ENCODE assay signal across 1 cellular context in genomic region chr22:38753894-38754246, GRCh38.
TF ChIP-seq lines count a peak whose summit lies in the region.

No MANE protein-coding gene starts in this region.

TF ChIP-seq in HepG2, 621 proteins besides CTCF, POLR2A, EP300 and RAD21 (continued from another document and continues in another):
- TF ChIP-seq ZNF18 (CRISPR knock-in tag; IDR thresholded peaks at IDR 0.05; ENCODE audit: insufficient replicate concordance) = no peak
- TF ChIP-seq HMG20B (CRISPR knock-in tag; conservative IDR thresholded peaks at IDR 0.05) = peak; percentile 43; the same call in 1 of the 2 replicates
- TF ChIP-seq ELF3 (CRISPR knock-in tag; IDR thresholded peaks at IDR 0.05) = no peak; the same call in none of the 2 replicates
- TF ChIP-seq ZSCAN29 (CRISPR knock-in tag; conservative IDR thresholded peaks at IDR 0.05) = no peak
- TF ChIP-seq FOXK2 (IDR thresholded peaks at IDR 0.05) = peak; percentile 41; the same call in 1 of the 2 replicates
- no peak for TF ChIP-seq ONECUT2 (CRISPR knock-in tag; IDR thresholded peaks at IDR 0.05)
- TF ChIP-seq ZNF773 (CRISPR knock-in tag; IDR thresholded peaks at IDR 0.05; ENCODE audit: borderline replicate concordance) = no peak
- no peak for TF ChIP-seq ZNF83 (CRISPR knock-in tag; IDR thresholded peaks at IDR 0.05; ENCODE audit: borderline replicate concordance)
- TF ChIP-seq MLX (CRISPR knock-in tag; IDR thresholded peaks at IDR 0.05) = no peak; the same call in 1 of the 2 replicates
- no peak for TF ChIP-seq ZNF138 (CRISPR knock-in tag; IDR thresholded peaks at IDR 0.05; ENCODE audit: low read depth)
- TF ChIP-seq ZSCAN5A (CRISPR knock-in tag; IDR thresholded peaks at IDR 0.05; ENCODE audit: borderline replicate concordance) = no peak
- no peak for TF ChIP-seq GLI4 (CRISPR knock-in tag; IDR thresholded peaks at IDR 0.05; ENCODE audit: borderline replicate concordance)
- TF ChIP-seq ZNF367 (CRISPR knock-in tag; IDR thresholded peaks at IDR 0.05; ENCODE audit: borderline replicate concordance) = no peak
- no peak for TF ChIP-seq JUND (CRISPR knock-in tag; IDR thresholded peaks at IDR 0.05)
- TF ChIP-seq RBM39 (IDR thresholded peaks at IDR 0.05; ENCODE audit: low read depth, low read length, poor library complexity, severe bottlenecking) = no peak
- TF ChIP-seq HOXA5 (CRISPR knock-in tag; IDR thresholded peaks at IDR 0.05) = peak; percentile 96
- no peak for TF ChIP-seq SRF (IDR thresholded peaks at IDR 0.05; ENCODE audit: low read depth, low read length)
- TF ChIP-seq ZFP82 (CRISPR knock-in tag; IDR thresholded peaks at IDR 0.05; ENCODE audit: borderline replicate concordance) = no peak
- TF ChIP-seq STAT5B (CRISPR knock-in tag; IDR thresholded peaks at IDR 0.05) = no peak
- no peak for TF ChIP-seq ARNTL (CRISPR knock-in tag; IDR thresholded peaks at IDR 0.05)
- no peak for TF ChIP-seq MED13 (CRISPR knock-in tag; IDR thresholded peaks at IDR 0.05)
- no peak for TF ChIP-seq KLF12 (CRISPR knock-in tag; IDR thresholded peaks at IDR 0.05; ENCODE audit: borderline replicate concordance)
- TF ChIP-seq KLF9 (CRISPR knock-in tag; IDR thresholded peaks at IDR 0.05; ENCODE audit: low read depth) = no peak
- TF ChIP-seq ZNF430 (CRISPR knock-in tag; IDR thresholded peaks at IDR 0.05) = no peak
- no peak for TF ChIP-seq NCOA5 (CRISPR knock-in tag; IDR thresholded peaks at IDR 0.05)
- TF ChIP-seq KAT7 (CRISPR knock-in tag; IDR thresholded peaks at IDR 0.05; ENCODE audit: borderline replicate concordance) = 0 out of 2 replicates have a peak, but pooled peaks have one; percentile 26
- TF ChIP-seq SIN3B (IDR thresholded peaks at IDR 0.05; ENCODE audit: low read length) = no peak
- no peak for TF ChIP-seq ZFYVE20 (CRISPR knock-in tag; IDR thresholded peaks at IDR 0.05; ENCODE audit: borderline replicate concordance, low read depth)
- peak; percentile 70; the same call in 1 of the 2 replicates for TF ChIP-seq ZNF646 (CRISPR knock-in tag; IDR thresholded peaks at IDR 0.05)
- TF ChIP-seq ZBTB25 (CRISPR knock-in tag; IDR thresholded peaks at IDR 0.05) = no peak; the same call in 1 of the 2 replicates
- 0 out of 2 replicates have a peak, but pooled peaks have one; percentile 23 for TF ChIP-seq GABPB1 (CRISPR knock-in tag; IDR thresholded peaks at IDR 0.05)
- no peak for TF ChIP-seq CBFB (CRISPR knock-in tag; IDR thresholded peaks at IDR 0.05)
- TF ChIP-seq ZNF335 (CRISPR knock-in tag; IDR thresholded peaks at IDR 0.05) = no peak
- no peak for TF ChIP-seq ZNF3 (CRISPR knock-in tag; IDR thresholded peaks at IDR 0.05)
- no peak for TF ChIP-seq ZNF546 (CRISPR knock-in tag; conservative IDR thresholded peaks at IDR 0.05)
- TF ChIP-seq NR2F6 (IDR thresholded peaks at IDR 0.05) = 0 out of 2 replicates have a peak, but pooled peaks have one; percentile 28
- peak; percentile 59; the same call in 1 of the 2 replicates for TF ChIP-seq NR2F6 (CRISPR knock-in tag; IDR thresholded peaks at IDR 0.05)
- TF ChIP-seq ZEB1 (IDR thresholded peaks at IDR 0.05; ENCODE audit: insufficient replicate concordance, low read depth) = no peak
- TF ChIP-seq RFXANK (CRISPR knock-in tag; IDR thresholded peaks at IDR 0.05) = no peak
- peak; percentile 62 for TF ChIP-seq SP5 (CRISPR knock-in tag; IDR thresholded peaks at IDR 0.05; ENCODE audit: borderline replicate concordance, low read depth)
- no peak for TF ChIP-seq NFE2L1 (CRISPR knock-in tag; IDR thresholded peaks at IDR 0.05; ENCODE audit: borderline replicate concordance)
- peak; percentile 63; the same call in 1 of the 2 replicates for TF ChIP-seq ARID4A (CRISPR knock-in tag; IDR thresholded peaks at IDR 0.05; ENCODE audit: borderline replicate concordance)
- TF ChIP-seq NAIF1 (CRISPR knock-in tag; IDR thresholded peaks at IDR 0.05; ENCODE audit: borderline replicate concordance) = no peak
- TF ChIP-seq ZNF207 (IDR thresholded peaks at IDR 0.05; ENCODE audit: borderline replicate concordance) = no peak
- no peak for TF ChIP-seq MTA3 (CRISPR knock-in tag; IDR thresholded peaks at IDR 0.05)
- TF ChIP-seq TSC22D2 (CRISPR knock-in tag; IDR thresholded peaks at IDR 0.05; ENCODE audit: borderline replicate concordance) = no peak
- no peak for TF ChIP-seq ZNF749 (CRISPR knock-in tag; IDR thresholded peaks at IDR 0.05; ENCODE audit: borderline replicate concordance)
- no peak for TF ChIP-seq ZNF841 (CRISPR knock-in tag; IDR thresholded peaks at IDR 0.05; ENCODE audit: borderline replicate concordance)
- peak; percentile 46; the same call in 1 of the 2 replicates for TF ChIP-seq ZNF281 (CRISPR knock-in tag; IDR thresholded peaks at IDR 0.05; ENCODE audit: borderline replicate concordance)
